9 cellular contexts compared by ENCODE assay signal in genomic region chr5:36606052-36606436, GRCh38. TPM values are rescaled to one million over a fixed set of nuclear protein-coding genes. Genes with fewer than 3 reads are reported as not detected.
A peak's percentile ranks its signal among the peaks of the same experiment; 100 is the strongest.
DNase-seq lines count a peak whose midpoint lies in the region; TF ChIP-seq lines count a peak whose summit lies in the region.
"Had no signal": no experiment of that assay in that cellular context is flagged by ENCODE, and none has a peak within 500 bp of the region (broad histone marks: within the 10 kb centered on the region; RNA-seq: fewer than 3 reads in every experiment).

No MANE protein-coding gene starts in this region.

- H3K9me3 ChIP-seq in A673 (ENCODE audit: low read depth, low read length, poor library complexity, severe bottlenecking) (no peaks in the 10 kb centered on the region), HUES6 (ENCODE audit: control insufficient read depth, insufficient read depth, low read depth, low read length) (no peaks in the 10 kb centered on the region), muscle layer of colon (ENCODE audit: low read length) (no peaks in the 10 kb centered on the region)

- H3K27me3 ChIP-seq in A673 (replicated peaks; ENCODE audit: insufficient read depth, low read depth, low read length, poor library complexity) (no peaks in the 10 kb centered on the region), HUES6 (ENCODE audit: control insufficient read depth, insufficient read depth, low read length) (no peaks in the 10 kb centered on the region), muscle layer of colon (ENCODE audit: control insufficient read depth in 1 of 2, insufficient read depth in 2 of 2, low read length in 2 of 2) (no peaks in the 10 kb centered on the region)

- H3K36me3 Mint-ChIP-seq in chondrocyte (ENCODE audit: low read depth), result no peaks in the 10 kb centered on the region

- no peak for TF ChIP-seq CTCF in A673 (conservative IDR thresholded peaks at IDR 0.05; ENCODE audit: low read depth, low read length)
- no peak for TF ChIP-seq CTCF in chondrocyte (IDR thresholded peaks at IDR 0.05)

- peaks cover 39% of the 10 kb centered on the region for H3K4me1 Mint-ChIP-seq in chondrocyte (ENCODE audit: low read depth)

- peak overlapping the region; percentile 80 for H3K4me3 Mint-ChIP-seq in chondrocyte (ENCODE audit: unreplicated experiment)

- H3K4me3 ChIP-seq in A673 (ENCODE audit: low read depth, low read length, poor library complexity, severe bottlenecking), result peak overlapping the region; percentile 71
- H3K4me3 ChIP-seq in HUES6 (ENCODE audit: low read depth, low read length), result peak overlapping the region; percentile 85
- peak overlapping the region; percentile 56 to 67 for H3K4me3 ChIP-seq in muscle layer of colon (ENCODE audit: low read depth in 1 of 2, low read length in 2 of 2)

- no peak for DNase-seq in A673 (ENCODE audit: low spot score)
- no peak for DNase-seq in chondrocyte (ENCODE audit: low spot score)
- no peak for DNase-seq in T1000 (lab: John Stamatoyannopoulos, UW)
- no peak for DNase-seq in activated gamma-delta T cell treated with Interleukin-2 at 50 U/mL for 16 hours
- no peak for DNase-seq in HEK293T (ENCODE audit: extremely low spot score)
- DNase-seq in NCI-H2171 (lab: John Stamatoyannopoulos, UW), result no peak
- DNase-seq: SHP77 had no signal

- POLR2A ChIA-PET in A673 (lab: Charles Lee; ENCODE audit: low non-redundant PET), result no interaction called here
- POLR2A ChIA-PET in HEK293T (lab: Yijun Ruan, JAX), result interaction anchor here (1.0 to 3.6 kb wide), 4 partner anchors 36 to 270 kb away, joined by 3 to 14 read pairs (median 4); partner anchors contain the start of gene NIPBL

- H3K9ac ChIP-seq in HUES6 (ENCODE audit: low read length), result peak overlapping the region; percentile 32
- H3K9ac ChIP-seq in muscle layer of colon (ENCODE audit: low read length), result peak overlapping the region; percentile 9

- H3K9me3 Mint-ChIP-seq in chondrocyte (ENCODE audit: low read depth), result no peaks in the 10 kb centered on the region

- H3K27me3 Mint-ChIP-seq in chondrocyte (ENCODE audit: low read depth), result peaks cover 2% of the 10 kb centered on the region

- intact Hi-C loops in A673 (cut with micrococcal nuclease; ENCODE audit: unreplicated experiment), result loop anchor here (5.0 kb wide), 1 partner anchor 86 kb away; no protein-coding TSS in a partner anchor

- no TSS peak for BruUV-seq in A673 (replicated peaks; lab: Mats Ljungman, UMichigan)

- H3K4me1 ChIP-seq in A673 (ENCODE audit: insufficient read depth, low read length, poor library complexity, severe bottlenecking) (peaks cover 23% of the 10 kb centered on the region), HUES6 (ENCODE audit: control insufficient read depth, insufficient read depth, low read length) (peaks cover 47% of the 10 kb centered on the region), muscle layer of colon (ENCODE audit: insufficient read depth, low read length) (no peaks in the 10 kb centered on the region)

- H3K27ac Mint-ChIP-seq in chondrocyte (ENCODE audit: unreplicated experiment), result peak overlapping the region; percentile 78

- H3K27ac ChIP-seq in A673 (ENCODE audit: low read depth, low read length, poor library complexity, severe bottlenecking), result peak overlapping the region; percentile 79
- no peak overlapping the region for H3K27ac ChIP-seq in HUES6 (ENCODE audit: low read depth, low read length)
- H3K27ac ChIP-seq in muscle layer of colon (ENCODE audit: low read depth, low read length), result peak overlapping the region; percentile 21

- CTCF ChIA-PET in A673 (lab: Charles Lee), result no interaction called here
- CTCF ChIA-PET in HEK293T (lab: Yijun Ruan, JAX), result interaction anchor here (0.7 kb wide), 1 partner anchor 24 kb away, joined by 4 read pairs; no protein-coding TSS in a partner anchor

- H3K36me3 ChIP-seq in A673 (ENCODE audit: insufficient read depth, low read length, poor library complexity, severe bottlenecking) (peaks cover 5% of the 10 kb centered on the region), HUES6 (ENCODE audit: control insufficient read depth, insufficient read depth, low read length) (peaks cover 16% of the 10 kb centered on the region), muscle layer of colon (ENCODE audit: insufficient read depth, low read length) (no peaks in the 10 kb centered on the region)

TF ChIP-seq in HEK293T, 16 proteins besides CTCF, POLR2A, EP300 and RAD21:
- TF ChIP-seq TARDBP (IDR thresholded peaks at IDR 0.05) (no peak), SUZ12 (IDR thresholded peaks at IDR 0.05) (no peak), ARNT (IDR thresholded peaks at IDR 0.05) (no peak), FOXA1 (IDR thresholded peaks at IDR 0.05) (no peak), L3MBTL2 (conservative IDR thresholded peaks at IDR 0.05) (no peak), SP1 (IDR thresholded peaks at IDR 0.05) (no peak), NFRKB (IDR thresholded peaks at IDR 0.05) (no peak), ELF4 (IDR thresholded peaks at IDR 0.05) (no peak), LEF1 (IDR thresholded peaks at IDR 0.05; ENCODE audit: borderline replicate concordance) (no peak), BHLHE40 (IDR thresholded peaks at IDR 0.05; ENCODE audit: borderline replicate concordance) (no peak)

RNA-seq across cellular contexts. Expression of gene SLC1A3, which starts 0.4 kb away (rescaled TPM):
- total RNA-seq in A673 (2021), result 20.5 and 28.9 TPM in 2 replicates
- 1.3 to 5.1 TPM (median 1.8 TPM) in 3 replicates for total RNA-seq in chondrocyte
